Comparison of ENCODE assay signal across 36 cellular contexts in genomic region chr7:27269455-27269854, GRCh38. TPM values are rescaled to one million over a fixed set of nuclear protein-coding genes. Genes with fewer than 3 reads are reported as not detected.
"Had no signal": no experiment of that assay in that cellular context is flagged by ENCODE, and none has a peak within 500 bp of the region (broad histone marks: within the 10 kb centered on the region; RNA-seq: fewer than 3 reads in every experiment).

No MANE protein-coding gene starts in this region.

- H3K4me1 Mint-ChIP-seq: central memory CD8-positive, alpha-beta T cell; naive thymus-derived CD4-positive, alpha-beta T cell; neural crest cell; stimulated activated memory B cell treated with anti-CD40 and anti-IgM and Interleukin-4, amounts not matched to agents 10 μg/mL and 1 μg/mL and 100 μg/mL, for 72 hours; stimulated activated naive CD8-positive, alpha-beta T cell treated with anti-CD3 and anti-CD28 coated beads, Interleukin-15, amount 100 ng/mL, for 72 hours had no signal

- H3K36me3 ChIP-seq: colonic mucosa, heart right ventricle, thyroid gland, upper lobe of right lung had no signal

- H3K4me3 ChIP-seq: colonic mucosa, heart right ventricle, psoas muscle, smooth muscle cell, thyroid gland, upper lobe of right lung had no signal

- H3K9ac ChIP-seq: parathyroid adenoma had no signal

- H3K27me3 ChIP-seq: colonic mucosa, thyroid gland had no signal

- H3K4me3 Mint-ChIP-seq: activated naive CD8-positive, alpha-beta T cell; central memory CD8-positive, alpha-beta T cell; naive thymus-derived CD4-positive, alpha-beta T cell; neural crest cell; stimulated activated memory B cell treated with anti-CD40 and anti-IgM and Interleukin-4, amounts not matched to agents 10 μg/mL and 1 μg/mL and 100 μg/mL, for 72 hours; stimulated activated naive CD8-positive, alpha-beta T cell treated with anti-CD3 and anti-CD28 coated beads, Interleukin-15, amount 100 ng/mL, for 72 hours had no signal

- DNase-seq: activated CD4-positive, alpha-beta T cell treated with anti-CD3 and anti-CD28 coated beads for 48 hours; activated CD4-positive, alpha-beta T cell treated with anti-CD3 and anti-CD28 coated beads, Interleukin-2, amount 50 U/mL, for 48 hours; activated CD8-positive, alpha-beta memory T cell treated with anti-CD3 and anti-CD28 coated beads for 24 hours; activated effector memory CD4-positive, alpha-beta T cell treated with Interleukin-2 at 50 U/mL for 16 hours; activated naive CD4-positive, alpha-beta T cell treated with Interleukin-2 at 50 U/mL for 16 hours; anterior cingulate cortex; colonic mucosa; foreskin keratinocyte; heart right ventricle; left cardiac atrium; midbrain; naive thymus-derived CD4-positive, alpha-beta T cell; occipital lobe; psoas muscle; stimulated activated CD4-positive, alpha-beta T cell treated with anti-CD3 and anti-CD28 coated beads, Interleukin-1b, Interleukin-23, amount 100 ng/mL, for 48 hours; stimulated activated CD4-positive, alpha-beta T cell treated with anti-CD3 and anti-CD28 coated beads, Interleukin-4, amount 100 ng/mL, for 4 hours; stimulated activated CD8-positive, alpha-beta memory T cell treated with anti-CD3 and anti-CD28 coated beads, Interleukin-4, amount 100 ng/mL, for 48 hours; stimulated activated naive CD8-positive, alpha-beta T cell treated with anti-CD3 and anti-CD28 coated beads, Interleukin-15, amount 100 ng/mL, for 72 hours; substantia nigra; T-helper 9 cell; thyroid gland; upper lobe of right lung had no signal

- H2AFZ ChIP-seq: parathyroid adenoma had no signal

- H3K4me1 ChIP-seq: colonic mucosa, foreskin keratinocyte, heart right ventricle, parathyroid adenoma, psoas muscle, thyroid gland, upper lobe of right lung had no signal

- H3K36me3 Mint-ChIP-seq: stimulated activated memory B cell treated with anti-CD40 and anti-IgM and Interleukin-4, amounts not matched to agents 10 μg/mL and 1 μg/mL and 100 μg/mL, for 72 hours had no signal

- H3K79me2 ChIP-seq: parathyroid adenoma had no signal

- H3K27ac Mint-ChIP-seq: activated naive CD8-positive, alpha-beta T cell; naive thymus-derived CD4-positive, alpha-beta T cell; stimulated activated memory B cell treated with anti-CD40 and anti-IgM and Interleukin-4, amounts not matched to agents 10 μg/mL and 1 μg/mL and 100 μg/mL, for 72 hours; stimulated activated naive CD8-positive, alpha-beta T cell treated with anti-CD3 and anti-CD28 coated beads, Interleukin-15, amount 100 ng/mL, for 72 hours had no signal

- H3K4me2 ChIP-seq: smooth muscle cell had no signal

- H3K9me3 ChIP-seq: colonic mucosa, thyroid gland had no signal

- ATAC-seq: activated CD4-positive, CD25-positive, alpha-beta regulatory T cell treated with anti-CD3 and anti-CD28 coated beads, Interleukin-2, amount 50 U/mL, for 24 hours; esophagus mucosa; foreskin keratinocyte; heart right ventricle; left cardiac atrium; naive thymus-derived CD4-positive, alpha-beta T cell; psoas muscle; stimulated activated memory B cell treated with anti-CD40 and anti-IgM and Interleukin-4, amounts not matched to agents 10 μg/mL and 1 μg/mL and 100 μg/mL, for 72 hours; stimulated activated naive CD8-positive, alpha-beta T cell treated with anti-CD3 and anti-CD28 coated beads, Interleukin-15, amount 100 ng/mL, for 72 hours; upper lobe of right lung had no signal

- FAIRE-seq: bronchial epithelial cell, keratinocyte, TTC549 had no signal

- H3K27ac ChIP-seq: colonic mucosa, foreskin keratinocyte, heart right ventricle, parathyroid adenoma, psoas muscle, thyroid gland, upper lobe of right lung, VCaP had no signal

RNA-seq across cellular contexts. Expression of gene EVX1, which starts 26.9 kb away (rescaled TPM):
- total RNA-seq: bronchial epithelial cell; esophagus mucosa; foreskin keratinocyte; heart right ventricle; left cardiac atrium; lower leg skin; occipital lobe; psoas muscle; T-helper 1 cell treated with Interleukin-12 subunit alpha and Interleukin-12 subunit beta and Interleukin-4 antibody, amounts not matched to agents 30 ng/mL and 1 ng/mL, for 36 hours; thyroid gland; upper lobe of right lung had no signal
- polyA plus RNA-seq: foreskin keratinocyte; heart right ventricle; keratinocyte; naive thymus-derived CD4-positive, alpha-beta T cell; psoas muscle had no signal
